In the genomic region with DNA sequence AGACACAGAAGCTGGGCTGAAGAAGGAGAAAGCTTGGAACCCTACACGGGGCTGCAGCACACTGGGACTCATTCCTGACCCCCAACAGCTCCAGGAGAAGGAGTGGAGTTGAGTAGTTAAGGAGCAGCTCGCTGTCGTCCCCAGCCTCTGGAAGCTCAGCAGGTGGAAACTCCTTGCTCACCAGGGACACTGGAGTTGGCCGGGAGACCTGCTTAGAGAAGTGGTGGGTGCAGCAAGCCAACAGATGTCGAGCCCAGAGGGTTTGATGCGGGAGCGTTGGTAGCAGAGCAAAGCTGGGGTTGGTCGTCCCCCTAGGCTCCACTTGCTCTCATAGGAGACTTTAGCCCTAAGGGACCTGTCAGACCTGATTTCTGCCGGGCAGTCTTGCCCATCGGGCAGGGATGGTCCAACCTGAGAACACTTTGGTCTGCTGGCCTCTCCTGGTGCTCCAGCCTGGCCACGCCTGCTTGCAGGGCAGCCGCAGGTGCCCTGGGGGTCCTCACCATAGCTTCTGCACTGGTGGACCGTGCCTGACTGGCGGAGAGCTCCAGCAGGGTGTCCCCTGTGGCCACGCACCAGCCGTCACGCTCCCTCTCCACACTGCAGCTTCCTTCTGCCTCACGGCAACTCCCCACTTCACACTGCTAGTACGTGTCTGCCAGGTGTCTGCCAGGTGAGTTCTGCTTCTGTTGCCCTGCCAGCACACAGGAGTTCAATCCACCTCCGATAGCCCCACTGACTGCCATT, we compare ENCODE assay signal across 17 cellular contexts.
DNase-seq lines count a peak whose midpoint lies in the region; ATAC-seq, FAIRE-seq and TF ChIP-seq lines count a peak whose summit lies in the region.
"Had no signal": no experiment of that assay in that cellular context is flagged by ENCODE, and none has a peak within 500 bp of the region (broad histone marks: within the 10 kb centered on the region; RNA-seq: fewer than 3 reads in every experiment).

No MANE protein-coding gene starts in this region.

- H3K27me3 Mint-ChIP-seq in stimulated activated memory B cell treated with anti-CD40 and anti-IgM and Interleukin-4, amounts not matched to agents 10 μg/mL and 1 μg/mL and 100 μg/mL, for 72 hours: no peaks in the 10 kb centered on the region
- H3K27me3 Mint-ChIP-seq: CD8-positive, alpha-beta memory T cell; IgD-negative memory B cell had no signal

- no peaks in the 10 kb centered on the region for H3K36me3 Mint-ChIP-seq in stimulated activated memory B cell treated with anti-CD40 and anti-IgM and Interleukin-4, amounts not matched to agents 10 μg/mL and 1 μg/mL and 100 μg/mL, for 72 hours
- H3K36me3 Mint-ChIP-seq: CD8-positive, alpha-beta memory T cell; IgD-negative memory B cell had no signal

- no peaks in the 10 kb centered on the region for H3K36me3 ChIP-seq in HepG2 (replicated peaks in 1 of 2; ENCODE audit: control insufficient read depth in 1 of 2, insufficient read depth in 2 of 2, low read length in 2 of 2)

- CTCF ChIA-PET in HepG2 (lab: Yijun Ruan, JAX; ENCODE audit: low intra/inter-chr PET ratio, low total read pairs): no interaction called here

- H3K27ac Mint-ChIP-seq in stimulated activated memory B cell treated with anti-CD40 and anti-IgM and Interleukin-4, amounts not matched to agents 10 μg/mL and 1 μg/mL and 100 μg/mL, for 72 hours: no peak overlapping the region
- H3K27ac Mint-ChIP-seq: CD8-positive, alpha-beta memory T cell; IgD-negative memory B cell had no signal

- no TSS peak for BruUV-seq in HepG2 (replicated peaks; lab: Mats Ljungman, UMichigan)

- intact Hi-C loops in HepG2 (cut with micrococcal nuclease; ENCODE audit: unreplicated experiment): loop anchor here (10.0 kb wide), 1 partner anchor 356 kb away; a partner anchor contains a TSS

- in situ Hi-C loops in HepG2 (cut with HindIII; ENCODE audit: extremely low pct_ligation_motif_present, low pct_unique_long_range_greater_than_20kb): no loop called here

- DNase-seq in DMS153 (lab: John Stamatoyannopoulos, UW) (peak; percentile 20), DMS153 treated with DMSO at 0.1 percent for 48 hours (lab: John Stamatoyannopoulos, UW; ENCODE audit: unreplicated experiment) (no peak), NCI-H345 (lab: John Stamatoyannopoulos, UW) (peak; percentile 45), HepG2 (ENCODE audit: low spot score) (no peak), DMS79 treated with DMSO at 0.1 percent for 48 hours (lab: John Stamatoyannopoulos, UW) (no peak), SK-N-DZ (ENCODE audit: low spot score) (no peak)
- no peak for DNase-seq in stimulated activated CD4-positive, alpha-beta T cell treated with anti-CD3 and anti-CD28 coated beads, Interleukin-4, amount 100 ng/mL, for 4 hours
- DNase-seq: CD8-positive, alpha-beta memory T cell; NCI-H146; NCI-H510A; NK-92 treated with Interleukin-12 subunit alpha and Interleukin-12 subunit beta, amount 100 ng/mL, for 24 hours; OCI-M1; T-helper 1 cell had no signal

- no peaks in the 10 kb centered on the region for H3K4me1 Mint-ChIP-seq in stimulated activated memory B cell treated with anti-CD40 and anti-IgM and Interleukin-4, amounts not matched to agents 10 μg/mL and 1 μg/mL and 100 μg/mL, for 72 hours
- H3K4me1 Mint-ChIP-seq: CD8-positive, alpha-beta memory T cell; IgD-negative memory B cell had no signal

- H3K4me2 ChIP-seq in HepG2 (ENCODE audit: low read depth, low read length): no peak overlapping the region

- H3K9me3 Mint-ChIP-seq in stimulated activated memory B cell treated with anti-CD40 and anti-IgM and Interleukin-4, amounts not matched to agents 10 μg/mL and 1 μg/mL and 100 μg/mL, for 72 hours: peaks cover 3% of the 10 kb centered on the region

- TF ChIP-seq CTCF in HepG2 (CRISPR knock-in tag; IDR thresholded peaks at IDR 0.05): no peak

- TF ChIP-seq RAD21 in HepG2 (CRISPR knock-in tag; IDR thresholded peaks at IDR 0.05): no peak

- POLR2A ChIA-PET in HepG2 (lab: Yijun Ruan, JAX): no interaction called here

- TF ChIP-seq EP300 in HepG2 (IDR thresholded peaks at IDR 0.05; ENCODE audit: low read depth in 2 of 2, low read length in 2 of 2) (no peak), HepG2 (CRISPR knock-in tag; IDR thresholded peaks at IDR 0.05; ENCODE audit: borderline replicate concordance) (no peak)

- no peak for TF ChIP-seq POLR2A in HepG2 (IDR thresholded peaks at IDR 0.05; ENCODE audit: insufficient read depth in 1 of 2, low read depth in 2 of 2, low read length in 2 of 2)

- no peaks in the 10 kb centered on the region for H4K20me1 ChIP-seq in HepG2 (ENCODE audit: insufficient read depth, low read length)

- no peaks in the 10 kb centered on the region for H3K79me2 ChIP-seq in HepG2 (ENCODE audit: insufficient read depth, low read length)

- H3K9ac ChIP-seq in HepG2 (ENCODE audit: insufficient read depth, low read depth, low read length): no peak overlapping the region

- no peaks in the 10 kb centered on the region for H3K27me3 ChIP-seq in HepG2 (ENCODE audit: control insufficient read depth in 1 of 2, insufficient read depth in 2 of 2, low read length in 2 of 2)

- WGBS in HepG2 (ENCODE audit: low lambda C conversion rate): 68% methylated on average over 18 of the region's 20 CpGs

- peak; percentile 65 for ATAC-seq in HepG2
- peak; percentile 8 for ATAC-seq in stimulated activated memory B cell treated with anti-CD40 and anti-IgM and Interleukin-4, amounts not matched to agents 10 μg/mL and 1 μg/mL and 100 μg/mL, for 72 hours
- ATAC-seq: HCT116 had no signal

- H2AFZ ChIP-seq in HepG2 (ENCODE audit: low read length): no peak overlapping the region

- FAIRE-seq in HepG2 (lab: Jason Lieb, UNC): no peak

- H3K4me1 ChIP-seq in HepG2 (ENCODE audit: insufficient read depth, low read length): peaks cover 17% of the 10 kb centered on the region

- H3K4me3 ChIP-seq in HepG2 (replicated peaks in 1 of 3; ENCODE audit: insufficient read depth in 1 of 3, low read depth in 2 of 3, low read length in 3 of 3): no peak overlapping the region

- H3K4me3 Mint-ChIP-seq in stimulated activated memory B cell treated with anti-CD40 and anti-IgM and Interleukin-4, amounts not matched to agents 10 μg/mL and 1 μg/mL and 100 μg/mL, for 72 hours: no peak overlapping the region
- H3K4me3 Mint-ChIP-seq: CD8-positive, alpha-beta memory T cell; IgD-negative memory B cell had no signal

- H3K9me3 ChIP-seq in HepG2 (ENCODE audit: low read length): no peaks in the 10 kb centered on the region

- H3K27ac ChIP-seq in HepG2 (ENCODE audit: extremely low read length, insufficient read depth, low read length): no peak overlapping the region
- H3K27ac ChIP-seq: 22Rv1 had no signal

TF ChIP-seq in HepG2, 621 proteins besides CTCF, POLR2A, EP300 and RAD21:
- TF ChIP-seq RFX1 (IDR thresholded peaks at IDR 0.05): no peak
- TF ChIP-seq, protein P1, sequence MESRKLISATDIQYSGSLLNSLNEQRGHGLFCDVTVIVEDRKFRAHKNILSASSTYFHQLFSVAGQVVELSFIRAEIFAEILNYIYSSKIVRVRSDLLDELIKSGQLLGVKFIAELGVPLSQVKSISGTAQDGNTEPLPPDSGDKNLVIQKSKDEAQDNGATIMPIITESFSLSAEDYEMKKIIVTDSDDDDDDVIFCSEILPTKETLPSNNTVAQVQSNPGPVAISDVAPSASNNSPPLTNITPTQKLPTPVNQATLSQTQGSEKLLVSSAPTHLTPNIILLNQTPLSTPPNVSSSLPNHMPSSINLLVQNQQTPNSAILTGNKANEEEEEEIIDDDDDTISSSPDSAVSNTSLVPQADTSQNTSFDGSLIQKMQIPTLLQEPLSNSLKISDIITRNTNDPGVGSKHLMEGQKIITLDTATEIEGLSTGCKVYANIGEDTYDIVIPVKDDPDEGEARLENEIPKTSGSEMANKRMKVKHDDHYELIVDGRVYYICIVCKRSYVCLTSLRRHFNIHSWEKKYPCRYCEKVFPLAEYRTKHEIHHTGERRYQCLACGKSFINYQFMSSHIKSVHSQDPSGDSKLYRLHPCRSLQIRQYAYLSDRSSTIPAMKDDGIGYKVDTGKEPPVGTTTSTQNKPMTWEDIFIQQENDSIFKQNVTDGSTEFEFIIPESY (CRISPR knock-in tag; IDR thresholded peaks at IDR 0.05): peak; percentile 55; the same call in 1 of the 2 replicates
- TF ChIP-seq ZBTB38 (CRISPR knock-in tag; IDR thresholded peaks at IDR 0.05): 0 out of 2 replicates have a peak, but pooled peaks have one; percentile 30

Comparison
In these comparisons a context has a peak if more than half of its experiments do, and no peak if none do; other contexts are left out.
1. DNase-seq: peak in DMS153 (single experiment) and NCI-H345 (single experiment); none in DMS153 treated with DMSO at 0.1 percent for 48 hours (single experiment), HepG2 (single experiment), stimulated activated CD4-positive, alpha-beta T cell treated with anti-CD3 and anti-CD28 coated beads, Interleukin-4, amount 100 ng/mL, for 4 hours (0 of 2), DMS79 treated with DMSO at 0.1 percent for 48 hours (single experiment) and SK-N-DZ (single experiment).